In the genomic region with DNA sequence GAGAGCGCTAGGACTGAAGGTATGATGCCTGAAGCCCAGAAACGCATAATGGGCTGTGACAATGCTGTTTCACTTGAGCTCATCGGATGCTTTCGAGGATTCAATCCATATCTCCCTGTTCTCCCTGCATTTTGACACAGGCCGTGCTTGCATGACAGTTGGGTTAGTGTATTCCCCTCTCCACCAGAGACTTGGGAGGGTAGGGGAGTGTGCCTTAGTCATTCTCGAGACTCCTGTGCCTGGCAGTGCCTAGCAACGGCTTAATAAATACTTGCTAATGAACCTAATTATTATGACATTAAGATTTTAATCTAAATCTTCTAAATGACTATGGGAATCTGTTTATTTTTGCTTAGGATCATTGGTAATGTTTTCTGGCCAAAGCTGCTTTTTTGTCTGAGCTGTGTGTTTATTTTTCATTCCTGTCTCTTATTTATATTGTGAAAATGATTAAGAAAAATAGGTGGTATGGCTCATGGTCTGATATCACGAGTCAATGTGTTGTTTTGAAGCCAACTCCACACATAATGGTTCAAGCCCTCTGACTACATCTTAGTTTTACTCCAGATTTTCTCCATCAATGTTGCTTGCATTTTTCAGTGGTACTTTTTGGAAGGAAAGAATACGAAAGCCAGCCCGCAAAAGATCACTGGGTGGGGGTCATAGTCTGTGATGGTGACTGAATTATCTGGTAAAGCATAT, we compare ENCODE assay signal across 24 cellular contexts.
DNase-seq lines count a peak whose midpoint lies in the region; FAIRE-seq and TF ChIP-seq lines count a peak whose summit lies in the region.
"Had no signal": no experiment of that assay in that cellular context is flagged by ENCODE, and none has a peak within 500 bp of the region (broad histone marks: within the 10 kb centered on the region; RNA-seq: fewer than 3 reads in every experiment).

No MANE protein-coding gene starts in this region.

- H2AFZ ChIP-seq in H1 (ENCODE audit: low read length): no peak overlapping the region
- H2AFZ ChIP-seq: parathyroid adenoma had no signal

- H3K23me2 ChIP-seq in H1 (ENCODE audit: low read depth, low read length): no peaks in the 10 kb centered on the region

- DNase-seq in DMS 273 (lab: John Stamatoyannopoulos, UW; ENCODE audit: unreplicated experiment) (peak; percentile 61), DMS 273 treated with DMSO at 0.1 percent for 48 hours (lab: John Stamatoyannopoulos, UW) (no peak), H1 (ENCODE audit: low read depth in 1 of 2, low spot score in 2 of 2) (no peak), GM19238 (ENCODE audit: insufficient read length, low spot score) (no peak), NCI-H187 treated with DMSO at 0.1 percent for 48 hours (lab: John Stamatoyannopoulos, UW) (no peak), SW480 (ENCODE audit: low spot score) (no peak), coronary artery (ENCODE audit: low spot score) (no peak)
- DNase-seq: activated CD4-positive, alpha-beta memory T cell treated with anti-CD3 and anti-CD28 coated beads for 36 hours; activated CD8-positive, alpha-beta memory T cell treated with anti-CD3 and anti-CD28 coated beads, Interleukin-2, amount 50 U/mL, for 48 hours; CD4-positive, alpha-beta T cell; DMS153; foreskin fibroblast; GF-D8; kidney; NCI-H2081; SHP77; sigmoid colon; stimulated activated naive CD8-positive, alpha-beta T cell treated with anti-CD3 and anti-CD28 coated beads, Interleukin-15, amount 100 ng/mL, for 72 hours; transverse colon had no signal

- H3K79me2 ChIP-seq in H1 (ENCODE audit: control insufficient read depth in 1 of 2, insufficient read depth in 2 of 2, low read length in 2 of 2): peaks cover 0 to 67% of the 10 kb centered on the region in 2 experiments; a peak in 2 of 4 replicates

- no peak overlapping the region for H2BK20ac ChIP-seq in H1 (ENCODE audit: low read length)

- H2BK120ac ChIP-seq in H1 (replicated peaks; ENCODE audit: low read depth, low read length): no peak overlapping the region

- peak overlapping the region; percentile 40; the same call in 1 of the 2 replicates for H2BK15ac ChIP-seq in H1 (ENCODE audit: low read length)

- H3K27ac ChIP-seq in H1 (ENCODE audit: low read depth, low read length) (no peak overlapping the region), coronary artery (no peak overlapping the region)
- H3K27ac ChIP-seq: 22Rv1, ascending aorta, parathyroid adenoma, transverse colon had no signal

- H4K20me1 ChIP-seq in H1 (replicated peaks in 1 of 2; ENCODE audit: control insufficient read depth in 1 of 2, insufficient read depth in 2 of 2, low read length in 2 of 2): peaks cover 0 to 4% of the 10 kb centered on the region in 2 experiments

- no peak overlapping the region for H3K4ac ChIP-seq in H1 (replicated peaks; ENCODE audit: insufficient read length, low read depth, low read length)

- H2BK5ac ChIP-seq in H1 (ENCODE audit: low read depth, low read length): 0 out of 2 replicates have a peak overlapping the region, but pooled peaks have one; percentile 10

- no peaks in the 10 kb centered on the region for H3K27me3 ChIP-seq in H1 (replicated peaks in 1 of 4; ENCODE audit: control insufficient read depth in 3 of 4, extremely low read depth in 1 of 4, insufficient read depth in 3 of 4, low read length in 3 of 4)
- H3K27me3 ChIP-seq: ascending aorta, sigmoid colon, transverse colon had no signal

- H3K56ac ChIP-seq in H1 (replicated peaks; ENCODE audit: insufficient read length, low read depth, low read length): no peak overlapping the region

- H3K4me1 ChIP-seq in H1 (replicated peaks in 1 of 4; ENCODE audit: control insufficient read depth in 3 of 4, insufficient read depth in 4 of 4, low read length in 3 of 4): peaks cover 1 to 31% (median 15%) of the 10 kb centered on the region in 4 experiments
- H3K4me1 ChIP-seq: ascending aorta, parathyroid adenoma, sigmoid colon had no signal

- TF ChIP-seq POLR2A in H1 (IDR thresholded peaks at IDR 0.05; ENCODE audit: control extremely low read depth in 1 of 2, low read depth in 2 of 2, low read length in 2 of 2): no peak

- no peak overlapping the region for H3K18ac ChIP-seq in H1 (ENCODE audit: extremely low read depth, low read length)

- peaks cover 12% of the 10 kb centered on the region for H3K79me1 ChIP-seq in H1 (ENCODE audit: low read depth, low read length)

- FAIRE-seq in H1 (lab: Jason Lieb, UNC) (no peak), islet of Langerhans (lab: Jason Lieb, UNC) (peak; percentile 81)
- FAIRE-seq: H54, kidney had no signal

- H3K9ac ChIP-seq in H1 (replicated peaks in 1 of 4; ENCODE audit: extremely low read depth in 1 of 4, low read depth in 3 of 4, low read length in 3 of 4): no peak overlapping the region
- H3K9ac ChIP-seq: parathyroid adenoma had no signal

- WGBS in H1 (ENCODE audit: extremely low coverage in 1 of 2, insufficient coverage in 1 of 2, insufficient read length in 1 of 2, insufficient replicate concordance in 2 of 2, low coverage in 1 of 2, low lambda C conversion rate in 2 of 2, missing lambda C conversion rate in 1 of 2), 2 experiments: 88% methylated on average over 10 of the region's 10 CpGs; no CpG with 5 or more reads in 1 of the 2 experiments

- H4K91ac ChIP-seq in H1 (replicated peaks; ENCODE audit: insufficient read length, low read length): no peak overlapping the region

- no peak overlapping the region for H3K14ac ChIP-seq in H1 (ENCODE audit: insufficient read length)

- no peak overlapping the region for H4K8ac ChIP-seq in H1 (ENCODE audit: extremely low read depth, insufficient read depth, low read length)

- 0 out of 2 replicates have a peak overlapping the region, but pooled peaks have one; percentile 42 for H2BK12ac ChIP-seq in H1 (ENCODE audit: low read depth, low read length)

- CTCF ChIA-PET in H1 (lab: Charles Lee; ENCODE audit: partially characterized antibody): interaction anchor here (0.9 to 1.9 kb wide), 9 partner anchors 10 to 380 kb away, joined by 3 to 5 read pairs (median 3); partner anchors contain the start of gene NEDD4L

- H3K36me3 ChIP-seq in H1 (ENCODE audit: control insufficient read depth in 2 of 4, insufficient read depth in 4 of 4, low read length in 3 of 4): no peaks in the 10 kb centered on the region
- H3K36me3 ChIP-seq: ascending aorta, sigmoid colon, transverse colon had no signal

- POLR2A ChIA-PET in H1 (lab: Charles Lee; ENCODE audit: partially characterized antibody): interaction anchor here (1.4 kb wide), 1 partner anchor 60 kb away, joined by 5 read pairs; no protein-coding TSS in a partner anchor

- H3K4me3 ChIP-seq in H1 (ENCODE audit: extremely low read depth in 1 of 4, insufficient read depth in 2 of 4, low read depth in 3 of 4, low read length in 4 of 4): no peak overlapping the region
- no peak overlapping the region for H3K4me3 ChIP-seq in coronary artery
- H3K4me3 ChIP-seq: ascending aorta, sigmoid colon, transverse colon had no signal

- H3K4me2 ChIP-seq in H1 (ENCODE audit: insufficient read depth in 1 of 2, low read depth in 2 of 2, low read length in 2 of 2): peak overlapping the region in 1 of 2 experiments; percentile 13; a peak in 1 of 4 replicates

- no peak for TF ChIP-seq EP300 in H1 (IDR thresholded peaks at IDR 0.05; ENCODE audit: borderline replicate concordance in 1 of 2, low read depth in 2 of 2, low read length in 2 of 2)

- no peak overlapping the region for H4K5ac ChIP-seq in H1 (ENCODE audit: insufficient read length, low read depth, low read length)

- no peak for TF ChIP-seq CTCF in H1 (IDR thresholded peaks at IDR 0.05; ENCODE audit: control extremely low read depth in 1 of 3, insufficient read depth in 1 of 3, low read depth in 1 of 3, low read length in 3 of 3)
- TF ChIP-seq CTCF in coronary artery (IDR thresholded peaks at IDR 0.05): no peak

- H3K9me3 ChIP-seq in H1 (ENCODE audit: insufficient read depth in 2 of 2, low read depth in 1 of 2, low read length in 1 of 2): no peaks in the 10 kb centered on the region
- H3K9me3 ChIP-seq: ascending aorta, sigmoid colon, transverse colon had no signal

- H2AK5ac ChIP-seq in H1 (ENCODE audit: low read depth, low read length): no peak overlapping the region; the same call in 1 of the 2 replicates

- no peak overlapping the region for H3K23ac ChIP-seq in H1 (ENCODE audit: insufficient read length)

- no peak for TF ChIP-seq RAD21 in H1 (IDR thresholded peaks at IDR 0.05 in 1 of 2, conservative IDR thresholded peaks at IDR 0.05 in 1 of 2; ENCODE audit: low read depth in 2 of 2, low read length in 2 of 2)

TF ChIP-seq in H1, 55 proteins besides CTCF, POLR2A, EP300 and RAD21:
- no peak for TF ChIP-seq POU5F1 (IDR thresholded peaks at IDR 0.05; ENCODE audit: low read depth, low read length)
- TF ChIP-seq EGR1 (IDR thresholded peaks at IDR 0.05; ENCODE audit: borderline replicate concordance, low read depth, low read length): no peak
- no peak for TF ChIP-seq SP1 (IDR thresholded peaks at IDR 0.05; ENCODE audit: low read depth, low read length)
- TF ChIP-seq NRF1 (IDR thresholded peaks at IDR 0.05; ENCODE audit: low read depth, low read length): no peak
- TF ChIP-seq CHD2 (IDR thresholded peaks at IDR 0.05; ENCODE audit: low read length): no peak
- no peak for TF ChIP-seq MAX (IDR thresholded peaks at IDR 0.05)
- TF ChIP-seq BACH1 (IDR thresholded peaks at IDR 0.05; ENCODE audit: low read length): no peak
- no peak for TF ChIP-seq KDM4A (IDR thresholded peaks at IDR 0.05; ENCODE audit: low read depth, low read length, severe bottlenecking)
- no peak for TF ChIP-seq JUN (IDR thresholded peaks at IDR 0.05; ENCODE audit: low read depth, low read length)
- TF ChIP-seq KDM1A (IDR thresholded peaks at IDR 0.05; ENCODE audit: borderline replicate concordance, low read length): no peak
- TF ChIP-seq NANOG (IDR thresholded peaks at IDR 0.05; ENCODE audit: insufficient read depth, low read depth, low read length, poor library complexity, severe bottlenecking): no peak
- no peak for TF ChIP-seq SIN3A (conservative IDR thresholded peaks at IDR 0.05 in 1 of 2, IDR thresholded peaks at IDR 0.05 in 1 of 2; ENCODE audit: low read depth in 1 of 2, low read length in 2 of 2)
- no peak for TF ChIP-seq HDAC2 (IDR thresholded peaks at IDR 0.05; ENCODE audit: borderline replicate concordance in 1 of 2, low read depth in 2 of 2, low read length in 2 of 2)
- TF ChIP-seq, protein P1, sequence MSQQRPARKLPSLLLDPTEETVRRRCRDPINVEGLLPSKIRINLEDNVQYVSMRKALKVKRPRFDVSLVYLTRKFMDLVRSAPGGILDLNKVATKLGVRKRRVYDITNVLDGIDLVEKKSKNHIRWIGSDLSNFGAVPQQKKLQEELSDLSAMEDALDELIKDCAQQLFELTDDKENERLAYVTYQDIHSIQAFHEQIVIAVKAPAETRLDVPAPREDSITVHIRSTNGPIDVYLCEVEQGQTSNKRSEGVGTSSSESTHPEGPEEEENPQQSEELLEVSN (IDR thresholded peaks at IDR 0.05): no peak
